ENCODE assay signal across 8 cellular contexts in the genomic region with DNA sequence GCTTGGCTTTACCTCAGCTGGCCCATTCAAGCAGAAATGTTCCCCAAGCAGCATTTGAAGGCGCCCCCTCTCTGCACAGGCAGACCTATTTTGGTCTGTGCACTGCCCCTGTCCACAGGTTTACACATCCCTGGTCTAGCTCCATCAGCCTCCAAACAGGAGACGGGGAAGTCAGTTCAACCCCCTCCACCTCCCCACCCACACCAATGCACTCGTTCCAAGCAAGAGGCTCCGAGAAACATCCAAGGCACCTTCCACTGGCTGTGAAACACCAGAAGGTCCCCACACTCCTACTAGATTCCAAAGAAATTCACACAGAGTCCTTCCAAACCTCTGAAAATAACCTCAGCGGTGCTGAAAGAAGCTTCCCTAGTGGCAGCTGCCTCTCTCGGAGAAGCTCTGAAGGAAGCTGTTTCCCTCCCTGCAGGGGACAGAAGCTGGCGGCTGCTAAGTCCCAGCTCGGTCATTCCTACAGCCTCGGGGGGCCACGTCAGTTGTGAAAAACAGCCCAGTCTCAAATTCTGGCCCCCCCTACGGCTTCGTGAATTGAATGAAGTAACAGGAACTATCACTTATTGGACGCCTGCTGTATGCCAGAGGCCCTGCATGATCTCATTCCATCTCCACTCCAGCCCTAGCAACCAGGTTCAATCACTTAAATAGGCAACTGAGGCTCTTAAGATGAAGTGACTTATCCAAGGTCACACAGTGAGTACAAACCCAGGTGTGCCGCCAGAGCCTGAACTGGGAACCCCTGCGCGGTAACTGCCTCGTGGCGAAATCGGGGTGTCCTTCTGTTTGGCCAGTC. TPM values are rescaled to one million over a fixed set of nuclear protein-coding genes. Genes with fewer than 3 reads are reported as not detected.
DNase-seq lines count a peak whose midpoint lies in the region; ATAC-seq and TF ChIP-seq lines count a peak whose summit lies in the region.

No MANE protein-coding gene starts in this region.

- H3K9me3 ChIP-seq in OCI-LY1 (ENCODE audit: low read length) = no peaks in the 10 kb centered on the region
- no peaks in the 10 kb centered on the region for H3K9me3 ChIP-seq in muscle layer of duodenum (ENCODE audit: control insufficient read depth in 1 of 2, low read length in 2 of 2)

- no peaks in the 10 kb centered on the region for H3K27me3 Mint-ChIP-seq in activated naive CD4-positive, alpha-beta T cell treated with anti-CD3 and anti-CD28 coated beads for 36 hours (ENCODE audit: low read depth)
- H3K27me3 Mint-ChIP-seq in dendritic cell treated with granulocyte-macrophage colony-stimulating factor and Interleukin-4, amounts not matched to agents 40 ng/mL and 50 ng/mL, for 4 days = no peaks in the 10 kb centered on the region

- H3K4me1 ChIP-seq in OCI-LY1 (ENCODE audit: insufficient read depth, low read length, severe bottlenecking) = peaks cover 24% of the 10 kb centered on the region
- peaks cover 10 to 38% of the 10 kb centered on the region in 2 donors for H3K4me1 ChIP-seq in muscle layer of duodenum (ENCODE audit: control insufficient read depth in 1 of 2, insufficient read depth in 2 of 2, low read length in 2 of 2)

- no peak for ATAC-seq in activated CD4-positive, CD25-positive, alpha-beta regulatory T cell treated with anti-CD3 and anti-CD28 coated beads, Interleukin-2, amount 50 U/mL, for 24 hours

- H2AFZ ChIP-seq in OCI-LY1 (ENCODE audit: low read length) = no peak overlapping the region

- CTCF ChIA-PET in activated naive CD4-positive, alpha-beta T cell treated with anti-CD3 and anti-CD28 coated beads for 36 hours (lab: Charles Lee) = interaction anchor here (0.7 to 3.8 kb wide), 5 partner anchors 27 to 533 kb away, joined by 3 to 17 read pairs (median 5); no protein-coding TSS in a partner anchor

- peak overlapping the region; percentile 99 for H3K4me3 Mint-ChIP-seq in activated naive CD4-positive, alpha-beta T cell treated with anti-CD3 and anti-CD28 coated beads for 36 hours
- H3K4me3 Mint-ChIP-seq in dendritic cell treated with granulocyte-macrophage colony-stimulating factor and Interleukin-4, amounts not matched to agents 40 ng/mL and 50 ng/mL, for 4 days = peak overlapping the region; percentile 98

- H3K9me2 ChIP-seq in OCI-LY1 (ENCODE audit: low read depth, low read length) = no peaks in the 10 kb centered on the region

- no peak overlapping the region for H3K27ac ChIP-seq in OCI-LY1 (ENCODE audit: low read depth, low read length, poor library complexity, severe bottlenecking)
- H3K27ac ChIP-seq in muscle layer of duodenum (ENCODE audit: low read length) = peak overlapping the region; percentile 96

- H3K4me1 Mint-ChIP-seq in activated naive CD4-positive, alpha-beta T cell treated with anti-CD3 and anti-CD28 coated beads for 36 hours (ENCODE audit: low read depth) = peaks cover 34% of the 10 kb centered on the region
- H3K4me1 Mint-ChIP-seq in dendritic cell treated with granulocyte-macrophage colony-stimulating factor and Interleukin-4, amounts not matched to agents 40 ng/mL and 50 ng/mL, for 4 days (ENCODE audit: low read depth) = peaks cover 59% of the 10 kb centered on the region

- H3K4me2 ChIP-seq in OCI-LY1 (ENCODE audit: low read length) = peak overlapping the region; percentile 77

- H3K27me3 ChIP-seq in OCI-LY1 (ENCODE audit: insufficient read depth, low read length) (no peaks in the 10 kb centered on the region), muscle layer of duodenum (ENCODE audit: low read depth, low read length) (no peaks in the 10 kb centered on the region)

- peak overlapping the region; percentile 67 for H3K4me3 ChIP-seq in OCI-LY1 (ENCODE audit: low read depth, low read length, poor library complexity, severe bottlenecking)
- H3K4me3 ChIP-seq in muscle layer of duodenum (ENCODE audit: low read depth in 1 of 2, low read length in 2 of 2) = peak overlapping the region; percentile 94 to 98

- no peaks in the 10 kb centered on the region for H4K20me1 ChIP-seq in OCI-LY1 (ENCODE audit: insufficient read depth, low read length)

- H3K27ac Mint-ChIP-seq in activated naive CD4-positive, alpha-beta T cell treated with anti-CD3 and anti-CD28 coated beads for 36 hours = peak overlapping the region; percentile 65
- H3K27ac Mint-ChIP-seq in dendritic cell treated with granulocyte-macrophage colony-stimulating factor and Interleukin-4, amounts not matched to agents 40 ng/mL and 50 ng/mL, for 4 days = peak overlapping the region; percentile 99

- no peaks in the 10 kb centered on the region for H3K9me3 Mint-ChIP-seq in activated naive CD4-positive, alpha-beta T cell treated with anti-CD3 and anti-CD28 coated beads for 36 hours
- H3K9me3 Mint-ChIP-seq in dendritic cell treated with granulocyte-macrophage colony-stimulating factor and Interleukin-4, amounts not matched to agents 40 ng/mL and 50 ng/mL, for 4 days = no peaks in the 10 kb centered on the region

- H3F3A ChIP-seq in OCI-LY1 (ENCODE audit: insufficient read depth, low read length) = no peaks in the 10 kb centered on the region

- peaks cover 7% of the 10 kb centered on the region; the same call in 1 of the 2 replicates for H3K79me2 ChIP-seq in OCI-LY1 (ENCODE audit: insufficient read depth, low read length)

- H3K9ac ChIP-seq in OCI-LY1 (ENCODE audit: low read length) = peak overlapping the region; percentile 64

- DNase-seq in activated naive CD4-positive, alpha-beta T cell treated with anti-CD3 and anti-CD28 coated beads for 36 hours = peak; percentile 26
- DNase-seq in activated naive CD4-positive, alpha-beta T cell treated with anti-CD3 and anti-CD28 coated beads, Interleukin-2, amount 50 U/mL, for 16 hours = no peak
- DNase-seq in AG20443 (ENCODE audit: low spot score) = no peak
- no peak for DNase-seq in NCI-H1105 treated with DMSO at 0.1 percent for 48 hours (lab: John Stamatoyannopoulos, UW)

- intact Hi-C loops in activated naive CD4-positive, alpha-beta T cell treated with anti-CD3 and anti-CD28 coated beads for 36 hours (cut with micrococcal nuclease) = loop anchor here (1.0 kb wide), 1 partner anchor 22 kb away; a partner anchor contains a TSS
- intact Hi-C loops in dendritic cell treated with granulocyte-macrophage colony-stimulating factor and Interleukin-4, amounts not matched to agents 40 ng/mL and 50 ng/mL, for 4 days (cut with micrococcal nuclease) = loop anchor here (2.0 kb wide), 1 partner anchor 22 kb away; a partner anchor contains a TSS

- H3K36me3 Mint-ChIP-seq in activated naive CD4-positive, alpha-beta T cell treated with anti-CD3 and anti-CD28 coated beads for 36 hours (ENCODE audit: low read depth) = peaks cover 1% of the 10 kb centered on the region
- H3K36me3 Mint-ChIP-seq in dendritic cell treated with granulocyte-macrophage colony-stimulating factor and Interleukin-4, amounts not matched to agents 40 ng/mL and 50 ng/mL, for 4 days (ENCODE audit: low read depth) = peaks cover 31% of the 10 kb centered on the region

- H3K36me3 ChIP-seq in OCI-LY1 (ENCODE audit: insufficient read depth, low read length) (peaks cover 11% of the 10 kb centered on the region; the same call in 1 of the 2 replicates), muscle layer of duodenum (ENCODE audit: control insufficient read depth in 1 of 2, insufficient read depth in 2 of 2, low read length in 2 of 2) (peaks cover 0 to 13% of the 10 kb centered on the region in 2 donors)

- TF ChIP-seq CTCF in OCI-LY1 (IDR thresholded peaks at IDR 0.05; ENCODE audit: low read length) = peak; percentile 16; the same call in 1 of the 2 replicates

RNA-seq across cellular contexts. Expression of a gene that starts 0.8 kb away (rescaled TPM):
- total RNA-seq in activated naive CD4-positive, alpha-beta T cell treated with anti-CD3 and anti-CD28 coated beads for 36 hours = 1 to 10 TPM; 6.6 to 7.3 TPM

RNA-seq across cellular contexts. Expression of a gene that starts 21.7 kb away (rescaled TPM):
- total RNA-seq in activated naive CD4-positive, alpha-beta T cell treated with anti-CD3 and anti-CD28 coated beads for 36 hours = 10 to 100 TPM; 72.3 to 76.5 TPM
